Comparison of ENCODE assay signal across 21 cellular contexts in the genomic region with DNA sequence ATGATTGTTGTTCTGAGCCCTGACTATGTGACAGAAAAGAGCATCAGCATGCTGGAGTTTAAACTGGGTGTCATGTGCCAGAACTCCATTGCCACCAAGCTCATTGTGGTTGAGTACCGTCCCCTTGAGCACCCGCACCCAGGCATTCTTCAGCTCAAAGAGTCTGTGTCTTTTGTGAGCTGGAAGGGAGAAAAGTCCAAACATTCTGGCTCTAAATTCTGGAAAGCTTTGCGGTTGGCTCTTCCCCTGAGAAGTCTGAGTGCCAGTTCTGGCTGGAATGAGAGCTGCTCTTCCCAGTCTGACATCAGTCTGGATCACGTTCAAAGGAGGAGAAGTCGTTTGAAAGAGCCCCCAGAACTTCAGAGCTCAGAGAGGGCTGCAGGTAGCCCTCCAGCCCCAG.
"Had no signal": no experiment of that assay in that cellular context is flagged by ENCODE, and none has a peak within 500 bp of the region (broad histone marks: within the 10 kb centered on the region; RNA-seq: fewer than 3 reads in every experiment).

No MANE protein-coding gene starts in this region.

- ATAC-seq: foreskin keratinocyte, gastroesophageal sphincter, heart left ventricle, left colon, left lung, left ventricle myocardium superior, lower lobe of right lung had no signal

- FAIRE-seq: colon, endothelial cell of umbilical vein, frontal cortex, kidney had no signal

- DNase-seq: dermis blood vessel endothelial cell; dorsolateral prefrontal cortex; effector CD4-positive, alpha-beta T cell; effector memory CD4-positive, alpha-beta T cell; foreskin keratinocyte; heart left ventricle; hypothalamus; immature natural killer cell; islet precursor cell; kidney; kidney glomerular epithelial cell; left colon; left ventricle myocardium superior; lower lobe of right lung; mesendoderm; midbrain had no signal
